22 cellular contexts compared by ENCODE assay signal in genomic region chr6:160966493-160967229, GRCh38.
"Had no signal": no experiment of that assay in that cellular context is flagged by ENCODE, and none has a peak within 500 bp of the region (broad histone marks: within the 10 kb centered on the region; RNA-seq: fewer than 3 reads in every experiment).

No MANE protein-coding gene starts in this region.

- H3K9ac ChIP-seq: parathyroid adenoma had no signal

- H3K27me3 ChIP-seq: esophagus squamous epithelium, heart left ventricle, testis, tibial nerve, upper lobe of right lung, vagina had no signal

- DNase-seq: dermis blood vessel endothelial cell; esophagus squamous epithelium; foreskin melanocyte; heart left ventricle; hippocampal formation; left colon; mammary epithelial cell; naive thymus-derived CD4-positive, alpha-beta T cell; nephron progenitor cell; spleen; stimulated activated CD4-positive, alpha-beta T cell treated with anti-CD3 and anti-CD28 coated beads, Interleukin-15, amount 100 ng/mL, for 24 hours; stimulated activated CD4-positive, alpha-beta T cell treated with anti-CD3 and anti-CD28 coated beads, Interleukin-1b, Interleukin-23, amount 100 ng/mL, for 48 hours; stimulated activated CD4-positive, alpha-beta T cell treated with anti-CD3 and anti-CD28 coated beads, Interleukin-4, amount 100 ng/mL, for 24 hours; stimulated activated naive B cell treated with anti-CD40 and anti-IgM and Interleukin-4, amounts not matched to agents 10 μg/mL and 1 μg/mL and 100 μg/mL, for 72 hours; stimulated activated naive CD8-positive, alpha-beta T cell treated with anti-CD3 and anti-CD28 coated beads, Interleukin-15, amount 100 ng/mL, for 72 hours; testis; upper lobe of right lung had no signal

- H2AFZ ChIP-seq: parathyroid adenoma had no signal

- H3K27ac ChIP-seq: esophagus squamous epithelium, parathyroid adenoma, spleen, testis, upper lobe of right lung, vagina had no signal

- ATAC-seq: left colon; naive thymus-derived CD4-positive, alpha-beta T cell; sciatic nerve; stimulated activated naive B cell treated with anti-CD40 and anti-IgM and Interleukin-4, amounts not matched to agents 10 μg/mL and 1 μg/mL and 100 μg/mL, for 72 hours; stimulated activated naive CD8-positive, alpha-beta T cell treated with anti-CD3 and anti-CD28 coated beads, Interleukin-15, amount 100 ng/mL, for 72 hours; upper lobe of right lung had no signal

- H3K4me3 ChIP-seq: esophagus squamous epithelium, heart left ventricle, prostate gland, spleen, testis, tibial nerve, upper lobe of right lung, vagina had no signal

- H3K9me3 ChIP-seq: esophagus squamous epithelium, heart left ventricle, prostate gland, spleen, testis, tibial nerve, upper lobe of right lung, vagina had no signal

- H3K36me3 ChIP-seq: esophagus squamous epithelium, heart left ventricle, prostate gland, spleen, tibial nerve, upper lobe of right lung, vagina had no signal

- H3K79me2 ChIP-seq: parathyroid adenoma had no signal

- H3K4me1 ChIP-seq: parathyroid adenoma, spleen, testis, upper lobe of right lung had no signal
